13 cellular contexts compared by ENCODE assay signal in genomic region chr7:44693641-44694313, GRCh38. TPM values are rescaled to one million over a fixed set of nuclear protein-coding genes. Genes with fewer than 3 reads are reported as not detected.
A peak's percentile ranks its signal among the peaks of the same experiment; 100 is the strongest.
DNase-seq lines count a peak whose midpoint lies in the region; ATAC-seq and TF ChIP-seq lines count a peak whose summit lies in the region.
"Had no signal": no experiment of that assay in that cellular context is flagged by ENCODE, and none has a peak within 500 bp of the region (broad histone marks: within the 10 kb centered on the region; RNA-seq: fewer than 3 reads in every experiment).

No MANE protein-coding gene starts in this region.

- no peaks in the 10 kb centered on the region for H4K20me1 ChIP-seq in GM23338 (replicated peaks; ENCODE audit: insufficient read depth)

- H3K9ac ChIP-seq in skeletal muscle satellite cell (ENCODE audit: low read depth, low read length): peak overlapping the region; percentile 51

- H2AFZ ChIP-seq in GM23338: no peak overlapping the region

- ATAC-seq in GM23338 (peak; percentile 38; the same call in 2 of the 3 replicates), heart left ventricle (peak; percentile 95 to 97 (median 96)), body of pancreas (no peak)
- ATAC-seq: stimulated activated naive B cell treated with anti-CD40 and anti-IgM and Interleukin-4, amounts not matched to agents 10 μg/mL and 1 μg/mL and 100 μg/mL, for 72 hours had no signal

- H3K79me2 ChIP-seq in GM23338 (replicated peaks; ENCODE audit: insufficient read depth): no peaks in the 10 kb centered on the region

- H3K4me1 ChIP-seq in GM23338 (ENCODE audit: insufficient read depth) (no peaks in the 10 kb centered on the region), heart left ventricle (peaks cover 0 to 16% (median 2%) of the 10 kb centered on the region in 12 donors), skeletal muscle satellite cell (ENCODE audit: control insufficient read depth, insufficient read depth, low read length) (peaks cover 10% of the 10 kb centered on the region), body of pancreas (no peaks in the 10 kb centered on the region), SJCRH30 (no peaks in the 10 kb centered on the region)

- H3K9me2 ChIP-seq in GM23338 (ENCODE audit: insufficient read depth): no peaks in the 10 kb centered on the region

- TF ChIP-seq CTCF in GM23338 (conservative IDR thresholded peaks at IDR 0.05; ENCODE audit: low read depth in 2 of 2): no peak
- TF ChIP-seq CTCF in heart left ventricle (IDR thresholded peaks at IDR 0.05): no peak
- TF ChIP-seq CTCF in body of pancreas (IDR thresholded peaks at IDR 0.05): no peak

- H3K36me3 ChIP-seq in GM23338 (ENCODE audit: insufficient read depth) (peaks cover 7% of the 10 kb centered on the region; the same call in 1 of the 2 replicates), heart left ventricle (peaks cover 0 to 94% (median 90%) of the 10 kb centered on the region in 9 donors), skeletal muscle satellite cell (ENCODE audit: insufficient read depth, low read length) (peaks cover 35% of the 10 kb centered on the region), body of pancreas (replicated peaks in 1 of 2; ENCODE audit: insufficient read depth in 1 of 2, low read depth in 2 of 2) (peaks cover 23 to 33% of the 10 kb centered on the region in 2 donors), SJCRH30 (peaks cover 16% of the 10 kb centered on the region)

- peak in 1 of 2 donors; percentile 43 for TF ChIP-seq POLR2A in heart left ventricle (IDR thresholded peaks at IDR 0.05)
- no peak for TF ChIP-seq POLR2A in body of pancreas (IDR thresholded peaks at IDR 0.05)

- H3K27ac ChIP-seq in GM23338 (ENCODE audit: low read depth): no peak overlapping the region
- H3K27ac ChIP-seq in angular gyrus (ENCODE audit: low read depth, low read length): peak overlapping the region; percentile 44
- peak overlapping the region; percentile 9 to 89 (median 70) for H3K27ac ChIP-seq in heart left ventricle
- H3K27ac ChIP-seq in body of pancreas: no peak overlapping the region
- H3K27ac ChIP-seq in SJCRH30: no peak overlapping the region

- H3F3A ChIP-seq in GM23338 (replicated peaks; ENCODE audit: low read depth): no peaks in the 10 kb centered on the region

- H3K27me3 Mint-ChIP-seq in GM23338 (ENCODE audit: insufficient read depth, low read depth, poor library complexity): peaks cover 2% of the 10 kb centered on the region
- H3K27me3 Mint-ChIP-seq: activated naive CD4-positive, alpha-beta T cell treated with anti-CD3 and anti-CD28 coated beads, Interleukin-2, amount 50 U/mL, for 24 hours; stimulated activated naive B cell treated with anti-CD40 and anti-IgM and Interleukin-4, amounts not matched to agents 10 μg/mL and 1 μg/mL and 100 μg/mL, for 72 hours had no signal

- peaks cover 49% of the 10 kb centered on the region for H3K36me3 Mint-ChIP-seq in GM23338 (ENCODE audit: low read depth)

- no peaks in the 10 kb centered on the region for H3K9me3 ChIP-seq in heart left ventricle
- no peaks in the 10 kb centered on the region for H3K9me3 ChIP-seq in skeletal muscle satellite cell (replicated peaks; ENCODE audit: low read length)
- H3K9me3 ChIP-seq in body of pancreas: no peaks in the 10 kb centered on the region
- no peaks in the 10 kb centered on the region for H3K9me3 ChIP-seq in SJCRH30 (replicated peaks)

- H3K4me1 Mint-ChIP-seq in GM23338: no peaks in the 10 kb centered on the region
- H3K4me1 Mint-ChIP-seq: stimulated activated naive B cell treated with anti-CD40 and anti-IgM and Interleukin-4, amounts not matched to agents 10 μg/mL and 1 μg/mL and 100 μg/mL, for 72 hours had no signal

- no peak for DNase-seq in GM23338 (ENCODE audit: low spot score)
- peak; percentile 43 to 94 (median 76) for DNase-seq in heart left ventricle
- DNase-seq in body of pancreas: no peak
- no peak for DNase-seq in SJCRH30
- no peak for DNase-seq in NCI-H69 (lab: John Stamatoyannopoulos, UW)
- no peak for DNase-seq in cortex of kidney (lab: John Stamatoyannopoulos, UW)
- DNase-seq: activated CD4-positive, alpha-beta T cell treated with anti-CD3 and anti-CD28 coated beads, Interleukin-2, amount 50 U/mL, for 48 hours; DMS79 treated with DMSO at 0.1 percent for 48 hours; NCI-H1694; stimulated activated naive B cell treated with anti-CD40 and anti-IgM and Interleukin-4, amounts not matched to agents 10 μg/mL and 1 μg/mL and 100 μg/mL, for 72 hours had no signal

- H3K4me2 ChIP-seq in GM23338: no peak overlapping the region
- H3K4me2 ChIP-seq in skeletal muscle satellite cell (ENCODE audit: low read length): peak overlapping the region; percentile 3

- H3K4me3 ChIP-seq in GM23338: no peak overlapping the region
- H3K4me3 ChIP-seq in heart left ventricle: no peak overlapping the region
- H3K4me3 ChIP-seq in skeletal muscle satellite cell (ENCODE audit: low read length): no peak overlapping the region
- no peak overlapping the region for H3K4me3 ChIP-seq in body of pancreas
- no peak overlapping the region for H3K4me3 ChIP-seq in SJCRH30

- H3K27me3 ChIP-seq in GM23338 (ENCODE audit: insufficient read depth) (no peaks in the 10 kb centered on the region), heart left ventricle (no peaks in the 10 kb centered on the region), skeletal muscle satellite cell (ENCODE audit: control insufficient read depth, insufficient read depth, low read length) (no peaks in the 10 kb centered on the region), body of pancreas (no peaks in the 10 kb centered on the region), SJCRH30 (no peaks in the 10 kb centered on the region)

- H3K27ac Mint-ChIP-seq in GM23338: no peak overlapping the region
- H3K27ac Mint-ChIP-seq: activated naive CD4-positive, alpha-beta T cell treated with anti-CD3 and anti-CD28 coated beads, Interleukin-2, amount 50 U/mL, for 24 hours; stimulated activated naive B cell treated with anti-CD40 and anti-IgM and Interleukin-4, amounts not matched to agents 10 μg/mL and 1 μg/mL and 100 μg/mL, for 72 hours had no signal

- 66 to 84% (median 74%) methylated on average over 18 to 19 of the region's 19 CpGs for WGBS in heart left ventricle, 4 donors
- WGBS in body of pancreas, 2 donors: 92 to 96% methylated on average over 11 to 19 of the region's 19 CpGs

- no peak overlapping the region for H3K4me3 Mint-ChIP-seq in GM23338
- H3K4me3 Mint-ChIP-seq: activated naive CD4-positive, alpha-beta T cell treated with anti-CD3 and anti-CD28 coated beads, Interleukin-2, amount 50 U/mL, for 24 hours; stimulated activated naive B cell treated with anti-CD40 and anti-IgM and Interleukin-4, amounts not matched to agents 10 μg/mL and 1 μg/mL and 100 μg/mL, for 72 hours had no signal

- intact Hi-C loops in heart left ventricle (cut with DNase I) (loop anchor here in 3 of 10 donors (2.0 to 5.0 kb wide), 3 partner anchors 36 to 86 kb away; partner anchors contain the start of gene OGDH (in 2 of the 3)), body of pancreas (cut with DNase I) (no loop called here)

- no peaks in the 10 kb centered on the region for H3K9me3 Mint-ChIP-seq in GM23338
- H3K9me3 Mint-ChIP-seq: activated naive CD4-positive, alpha-beta T cell treated with anti-CD3 and anti-CD28 coated beads, Interleukin-2, amount 50 U/mL, for 24 hours had no signal

RNA-seq across cellular contexts. Expression of gene ZMIZ2, which starts 54.9 kb away (rescaled TPM):
- 30.4 and 46.1 TPM in 2 replicates for total RNA-seq in GM23338 (2014; rRNA removed; shearing (Covaris generic))
- polyA plus RNA-seq in GM23338 (2016; fragmentation: Nextera tagmentation; extraction: Ambion mirVana): 15.2 and 15.5 TPM in 2 replicates
- 10 to 100 TPM; 18.5 to 71.5 (median 46.5) TPM for total RNA-seq in heart left ventricle
- polyA plus RNA-seq in heart left ventricle: 10 to 100 TPM; 44.4 to 45.7 TPM
- 11.8 and 12.7 TPM in 2 replicates for total RNA-seq in skeletal muscle satellite cell (2012; rRNA removed)
- total RNA-seq in body of pancreas: 10 to 100 TPM; 30.9 to 50.4 TPM
- total RNA-seq in SJCRH30 (2014; rRNA removed; shearing (Covaris generic)): 9.0 and 13.3 TPM in 2 replicates

Comparison
In these comparisons a context has a peak if more than half of its experiments do, and no peak if none do; other contexts are left out.
1. DNase-seq: peak in heart left ventricle (5 of 5); none in GM23338 (single experiment), body of pancreas (0 of 4), SJCRH30 (0 of 2), NCI-H69 (single experiment) and cortex of kidney (single experiment).
2. H3K27ac ChIP-seq: peak in angular gyrus (single experiment) and heart left ventricle (12 of 12); none in GM23338 (single experiment), body of pancreas (0 of 4) and SJCRH30 (single experiment).